ENCODE assay signal across 1 cellular context in the genomic region with DNA sequence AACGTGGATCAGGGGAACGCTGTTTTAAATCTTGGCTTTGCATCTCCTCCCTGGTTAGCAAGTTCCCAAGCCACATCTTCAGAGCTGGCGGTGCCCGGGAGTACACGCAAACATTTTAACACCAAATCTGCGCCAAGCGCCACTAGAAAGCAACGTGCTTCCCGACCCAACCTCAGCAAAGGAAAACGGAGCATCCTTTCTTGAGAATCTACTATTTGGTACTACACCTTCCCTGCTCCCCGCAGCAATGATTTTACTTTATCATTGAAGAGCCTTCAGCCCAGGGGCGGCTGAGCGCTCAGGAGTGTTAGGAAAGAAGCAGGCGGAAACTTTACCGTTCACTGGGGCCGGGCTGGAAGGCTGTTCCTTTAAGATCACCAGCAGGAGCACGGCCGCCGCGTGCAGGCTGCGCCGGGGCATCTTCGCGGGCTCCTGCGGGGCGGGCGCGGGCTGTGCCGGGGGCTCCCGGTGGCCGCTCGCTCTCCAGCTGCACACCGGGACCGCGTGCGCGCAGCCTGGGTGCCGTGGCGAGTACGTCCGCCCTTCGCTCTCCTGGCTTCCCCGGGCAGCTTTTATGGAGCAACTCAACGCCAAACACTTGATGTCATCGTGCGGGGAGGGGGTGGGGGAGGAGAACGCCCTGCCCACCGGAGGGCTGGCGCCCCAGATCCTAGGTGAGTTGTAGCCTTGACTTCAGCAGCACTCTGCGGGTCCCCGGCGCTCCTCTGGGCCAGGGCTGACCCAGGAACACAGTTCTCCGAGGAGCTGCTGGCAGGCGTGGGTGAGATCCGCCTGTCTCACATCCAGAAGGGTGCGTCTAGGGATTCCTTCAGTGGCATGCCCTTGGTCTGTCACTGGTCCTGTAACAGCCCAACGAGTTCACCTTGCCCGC.
TF ChIP-seq lines count a peak whose summit lies in the region.

A gene (minus strand): TSS at position 546 of the 892 bp plus-strand sequence. CDS start 126 bp downstream, at position 420.

TF ChIP-seq in H1, 55 proteins besides CTCF, POLR2A, EP300 and RAD21 (continued from another document):
- TF ChIP-seq, protein P1, sequence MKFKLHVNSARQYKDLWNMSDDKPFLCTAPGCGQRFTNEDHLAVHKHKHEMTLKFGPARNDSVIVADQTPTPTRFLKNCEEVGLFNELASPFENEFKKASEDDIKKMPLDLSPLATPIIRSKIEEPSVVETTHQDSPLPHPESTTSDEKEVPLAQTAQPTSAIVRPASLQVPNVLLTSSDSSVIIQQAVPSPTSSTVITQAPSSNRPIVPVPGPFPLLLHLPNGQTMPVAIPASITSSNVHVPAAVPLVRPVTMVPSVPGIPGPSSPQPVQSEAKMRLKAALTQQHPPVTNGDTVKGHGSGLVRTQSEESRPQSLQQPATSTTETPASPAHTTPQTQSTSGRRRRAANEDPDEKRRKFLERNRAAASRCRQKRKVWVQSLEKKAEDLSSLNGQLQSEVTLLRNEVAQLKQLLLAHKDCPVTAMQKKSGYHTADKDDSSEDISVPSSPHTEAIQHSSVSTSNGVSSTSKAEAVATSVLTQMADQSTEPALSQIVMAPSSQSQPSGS (IDR thresholded peaks at IDR 0.05; ENCODE audit: low read length): 0 out of 2 replicates have a peak, but pooled peaks have one; percentile 32
- TF ChIP-seq BCL11A (IDR thresholded peaks at IDR 0.05; ENCODE audit: low read depth in 2 of 2, low read length in 2 of 2): no peak
- TF ChIP-seq HDAC2 (IDR thresholded peaks at IDR 0.05; ENCODE audit: borderline replicate concordance in 1 of 2, low read depth in 2 of 2, low read length in 2 of 2): no peak
- TF ChIP-seq CREB1 (IDR thresholded peaks at IDR 0.05): no peak
- peak; percentile 87; the same call in 1 of the 2 replicates for TF ChIP-seq RBBP5 (IDR thresholded peaks at IDR 0.05; ENCODE audit: borderline replicate concordance, low read depth, low read length)
- TF ChIP-seq CBX8 (IDR thresholded peaks at IDR 0.05; ENCODE audit: borderline replicate concordance, low read depth, low read length): no peak
- no peak for TF ChIP-seq TCF12 (IDR thresholded peaks at IDR 0.05; ENCODE audit: low read depth, low read length)
- TF ChIP-seq EZH2 (IDR thresholded peaks at IDR 0.05; ENCODE audit: low read depth, low read length, severe bottlenecking): peak; percentile 56
- TF ChIP-seq, protein P2, sequence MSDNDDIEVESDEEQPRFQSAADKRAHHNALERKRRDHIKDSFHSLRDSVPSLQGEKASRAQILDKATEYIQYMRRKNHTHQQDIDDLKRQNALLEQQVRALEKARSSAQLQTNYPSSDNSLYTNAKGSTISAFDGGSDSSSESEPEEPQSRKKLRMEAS (IDR thresholded peaks at IDR 0.05): peak; percentile 76
- peak; percentile 83 for TF ChIP-seq ASH2L (IDR thresholded peaks at IDR 0.05; ENCODE audit: low read length)
- no peak for TF ChIP-seq FOSL1 (IDR thresholded peaks at IDR 0.05; ENCODE audit: insufficient read depth, low read depth, low read length)
- TF ChIP-seq POLR2AphosphoS5 (IDR thresholded peaks at IDR 0.05; ENCODE audit: low read depth, low read length): no peak
- TF ChIP-seq TAF7 (optimal IDR thresholded peaks at IDR 0.05; ENCODE audit: borderline replicate concordance, low read depth, low read length): no peak
- TF ChIP-seq ZNF274 (IDR thresholded peaks at IDR 0.05; ENCODE audit: borderline replicate concordance, extremely low read depth, low read length): no peak
- no peak for TF ChIP-seq CBX5 (IDR thresholded peaks at IDR 0.05; ENCODE audit: low read depth, low read length)
- TF ChIP-seq, protein P3, sequence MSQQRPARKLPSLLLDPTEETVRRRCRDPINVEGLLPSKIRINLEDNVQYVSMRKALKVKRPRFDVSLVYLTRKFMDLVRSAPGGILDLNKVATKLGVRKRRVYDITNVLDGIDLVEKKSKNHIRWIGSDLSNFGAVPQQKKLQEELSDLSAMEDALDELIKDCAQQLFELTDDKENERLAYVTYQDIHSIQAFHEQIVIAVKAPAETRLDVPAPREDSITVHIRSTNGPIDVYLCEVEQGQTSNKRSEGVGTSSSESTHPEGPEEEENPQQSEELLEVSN (IDR thresholded peaks at IDR 0.05): peak; percentile 61
- peak; percentile 78 for TF ChIP-seq SUZ12 (IDR thresholded peaks at IDR 0.05; ENCODE audit: low read length)
- no peak for TF ChIP-seq CEBPB (IDR thresholded peaks at IDR 0.05; ENCODE audit: low read depth, low read length)
- TF ChIP-seq RNF2 (IDR thresholded peaks at IDR 0.05; ENCODE audit: borderline replicate concordance, low read depth, low read length, missing control alignments, poor library complexity, severe bottlenecking): peak; percentile 17
- peak; percentile 85 for TF ChIP-seq KDM4A (IDR thresholded peaks at IDR 0.05; ENCODE audit: low read depth, low read length, severe bottlenecking)
- no peak for TF ChIP-seq CHD1 (IDR thresholded peaks at IDR 0.05; ENCODE audit: low read depth, low read length)
- peak; percentile 57 for TF ChIP-seq SAP30 (IDR thresholded peaks at IDR 0.05; ENCODE audit: insufficient read depth, insufficient replicate concordance, low read length)
- TF ChIP-seq GABPA (IDR thresholded peaks at IDR 0.05; ENCODE audit: borderline replicate concordance, insufficient read depth, low read length): no peak
- TF ChIP-seq TAF1 (IDR thresholded peaks at IDR 0.05; ENCODE audit: low read depth, low read length): no peak
- no peak for TF ChIP-seq SP1 (IDR thresholded peaks at IDR 0.05; ENCODE audit: low read depth, low read length)
- no peak for TF ChIP-seq JUND (IDR thresholded peaks at IDR 0.05; ENCODE audit: low read length)
- TF ChIP-seq CTBP2 (IDR thresholded peaks at IDR 0.05; ENCODE audit: borderline replicate concordance, insufficient read depth, insufficient read length, low read length): no peak
